In genomic region chr12:109588461-109589239, GRCh38 we compare ENCODE assay signal across 24 cellular contexts. TPM values are rescaled to one million over a fixed set of nuclear protein-coding genes. Genes with fewer than 3 reads are reported as not detected.
DNase-seq lines count a peak whose midpoint lies in the region; ATAC-seq and TF ChIP-seq lines count a peak whose summit lies in the region.
"Had no signal": no experiment of that assay in that cellular context is flagged by ENCODE, and none has a peak within 500 bp of the region (broad histone marks: within the 10 kb centered on the region; RNA-seq: fewer than 3 reads in every experiment).

No MANE protein-coding gene starts in this region.

- no peak overlapping the region for H2AFZ ChIP-seq in hepatocyte

- 87% methylated on average over 26 of the region's 26 CpGs for WGBS in hepatocyte (ENCODE audit: low lambda C conversion rate, missing lambda C conversion rate)

- H3K9me3 ChIP-seq in Panc1 (ENCODE audit: control insufficient read depth, insufficient read depth, low read depth, low read length) (no peaks in the 10 kb centered on the region), hepatocyte (ENCODE audit: low read depth) (no peaks in the 10 kb centered on the region)
- H3K9me3 ChIP-seq: BE2C, left ventricle myocardium inferior, SJCRH30 had no signal

- peaks cover 17% of the 10 kb centered on the region for H3K4me1 Mint-ChIP-seq in neural crest cell

- BruUV-seq in Panc1 (replicated peaks; lab: Mats Ljungman, UMichigan) = TSS peak; percentile 21

- H3K4me3 ChIP-seq in Panc1 (ENCODE audit: low read depth in 2 of 2, low read length in 2 of 2) (no peak overlapping the region), hepatocyte (no peak overlapping the region)
- H3K4me3 ChIP-seq: left ventricle myocardium inferior, SJCRH30 had no signal

- in situ Hi-C loops in Panc1 (cut with HindIII; ENCODE audit: low pct_unique_long_range_greater_than_20kb, low sequenced_read_pairs) = no loop called here

- H3K4me1 ChIP-seq in Panc1 (ENCODE audit: control insufficient read depth, insufficient read depth, low read length) (no peaks in the 10 kb centered on the region), hepatocyte (ENCODE audit: insufficient read depth) (peaks cover 3% of the 10 kb centered on the region)
- H3K4me1 ChIP-seq: foreskin keratinocyte had no signal

- no peaks in the 10 kb centered on the region; the same call in 1 of the 2 replicates for H3K36me3 ChIP-seq in Panc1 (ENCODE audit: control insufficient read depth, insufficient read depth, low read length)
- H3K36me3 ChIP-seq in hepatocyte (replicated peaks; ENCODE audit: insufficient read depth, low read depth) = no peaks in the 10 kb centered on the region

- DNase-seq in COLO668 (lab: John Stamatoyannopoulos, UW; ENCODE audit: unreplicated experiment) (peak; percentile 61), Panc1 (ENCODE audit: low read depth, low spot score) (no peak), hepatocyte (ENCODE audit: low spot score) (peak; percentile 59), neural crest cell (ENCODE audit: low read depth, low spot score) (no peak), NCI-H2081 treated with DMSO at 0.1 percent for 48 hours (lab: John Stamatoyannopoulos, UW) (no peak), germinal center (ENCODE audit: low spot score) (no peak), NCI-H146 treated with DMSO at 0.1 percent for 48 hours (lab: John Stamatoyannopoulos, UW; ENCODE audit: unreplicated experiment) (no peak)
- DNase-seq: activated CD4-positive, alpha-beta T cell treated with anti-CD3 and anti-CD28 coated beads for 4 hours; activated naive CD4-positive, alpha-beta T cell; activated T-cell treated with anti-CD3 and anti-CD28 coated beads, Interleukin-2, amount 50 U/mL, for 48 hours; BE2C; DND-41; effector memory CD4-positive, alpha-beta T cell; foreskin keratinocyte; GOT3; IMR-90; left ventricle myocardium inferior; NCI-H1105; NCI-H2029; SJCRH30; T-helper 1 cell had no signal

- no peaks in the 10 kb centered on the region for H3K79me2 ChIP-seq in hepatocyte

- no peak for ATAC-seq in Panc1
- ATAC-seq in HG03354 (IDR thresholded peaks at IDR 0.05; ENCODE audit: poor library complexity, severe bottlenecking, unreplicated experiment) = no peak
- ATAC-seq: esophagus mucosa, foreskin keratinocyte had no signal

- H3K27ac Mint-ChIP-seq in neural crest cell (ENCODE audit: unreplicated experiment) = peak overlapping the region; percentile 75

- no peak overlapping the region for H3K4me2 ChIP-seq in hepatocyte

- H3K4me3 Mint-ChIP-seq in neural crest cell = peak overlapping the region; percentile 58

- CTCF ChIA-PET in Panc1 (lab: Charles Lee) = no interaction called here

- peaks cover 12% of the 10 kb centered on the region for H3K36me3 Mint-ChIP-seq in neural crest cell (ENCODE audit: low read depth)

- H3K9me3 Mint-ChIP-seq in neural crest cell = no peaks in the 10 kb centered on the region

- no peak for TF ChIP-seq CTCF in Panc1 (IDR thresholded peaks at IDR 0.05)
- no peak for TF ChIP-seq CTCF in hepatocyte (IDR thresholded peaks at IDR 0.05; ENCODE audit: poor library complexity)
- no peak for TF ChIP-seq CTCF in neural crest cell (conservative IDR thresholded peaks at IDR 0.05)

- H4K20me1 ChIP-seq in hepatocyte (ENCODE audit: insufficient read depth, poor library complexity, severe bottlenecking) = no peaks in the 10 kb centered on the region

- intact Hi-C loops in Panc1 (cut with micrococcal nuclease; ENCODE audit: unreplicated experiment) = loop anchor here (1.0 kb wide), 1 partner anchor 22 kb away; no protein-coding TSS in a partner anchor

- no peaks in the 10 kb centered on the region for H3K9me2 ChIP-seq in hepatocyte (replicated peaks; ENCODE audit: insufficient read depth)

- H3K27ac ChIP-seq in Panc1 (ENCODE audit: low read length) (no peak overlapping the region), hepatocyte (peak overlapping the region; percentile 34)
- H3K27ac ChIP-seq: foreskin keratinocyte, left ventricle myocardium inferior, SJCRH30 had no signal

- H3K27me3 Mint-ChIP-seq in neural crest cell (ENCODE audit: low read depth) = no peaks in the 10 kb centered on the region
- H3K27me3 Mint-ChIP-seq: progenitor cell of endocrine pancreas had no signal

- POLR2A ChIA-PET in Panc1 (lab: Charles Lee) = no interaction called here

- H3K27me3 ChIP-seq in Panc1 (ENCODE audit: control insufficient read depth, insufficient read depth, low read length) = no peaks in the 10 kb centered on the region
- H3K27me3 ChIP-seq in hepatocyte = no peaks in the 10 kb centered on the region
- H3K27me3 ChIP-seq: BE2C, foreskin keratinocyte, SJCRH30 had no signal

RNA-seq across cellular contexts. Expression of gene MVK, which starts 15.1 kb away (rescaled TPM):
- total RNA-seq in Panc1 (2021; ENCODE audit: unreplicated experiment) (41.6 TPM), hepatocyte (32.8 and 34.3 TPM in 2 replicates), neural crest cell (59.3 and 63.9 TPM in 2 replicates)
- 34.8 TPM for polyA plus RNA-seq in Panc1 (2012; ENCODE audit: insufficient read length)
- polyA plus RNA-seq in hepatocyte = 16.0 and 18.3 TPM in 2 replicates

RNA-seq across cellular contexts. Expression of gene MMAB, which starts 15.3 kb away (rescaled TPM):
- total RNA-seq in Panc1 (2021; ENCODE audit: unreplicated experiment) (58.6 TPM), hepatocyte (46.6 and 66.6 TPM in 2 replicates), neural crest cell (84.9 and 95.6 TPM in 2 replicates)
- polyA plus RNA-seq in Panc1 (2012; ENCODE audit: insufficient read length) = 41.3 TPM
- 80.6 and 80.8 TPM in 2 replicates for polyA plus RNA-seq in hepatocyte

Comparison
In these comparisons a context has a peak if more than half of its experiments do, and no peak if none do; other contexts are left out.
1. DNase-seq: peak in COLO668 (single experiment) and hepatocyte (single experiment); none in Panc1 (single experiment), neural crest cell (single experiment), NCI-H2081 treated with DMSO at 0.1 percent for 48 hours (single experiment), germinal center (single experiment) and NCI-H146 treated with DMSO at 0.1 percent for 48 hours (single experiment).